In the genomic region with DNA sequence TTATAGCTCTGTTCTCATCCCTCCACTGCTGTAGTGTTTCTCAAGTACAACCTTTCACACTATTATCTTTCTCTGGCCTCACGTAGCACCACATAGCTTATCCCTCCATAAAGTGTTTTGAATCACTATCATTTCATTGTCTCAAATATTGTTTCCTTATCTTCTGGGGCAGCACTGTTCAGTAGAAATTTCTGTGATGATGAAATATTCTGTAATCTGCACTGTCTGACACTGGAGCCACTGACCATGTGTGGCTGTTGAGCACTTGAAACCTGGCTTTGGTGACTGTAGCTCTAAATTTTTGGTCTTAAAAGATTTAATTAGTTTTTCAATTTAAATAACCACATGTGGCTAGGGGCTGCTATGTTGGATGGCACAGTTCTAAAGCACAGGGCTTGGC, we compare ENCODE assay signal across 1 cellular context.
TF ChIP-seq lines count a peak whose summit lies in the region.

No MANE protein-coding gene starts in this region.

TF ChIP-seq in SK-N-SH treated with all-trans-retinoic acid at 6 μM for 48 hours, 23 proteins besides CTCF, POLR2A, EP300 and RAD21 (continued from another document):
- TF ChIP-seq, protein P1, sequence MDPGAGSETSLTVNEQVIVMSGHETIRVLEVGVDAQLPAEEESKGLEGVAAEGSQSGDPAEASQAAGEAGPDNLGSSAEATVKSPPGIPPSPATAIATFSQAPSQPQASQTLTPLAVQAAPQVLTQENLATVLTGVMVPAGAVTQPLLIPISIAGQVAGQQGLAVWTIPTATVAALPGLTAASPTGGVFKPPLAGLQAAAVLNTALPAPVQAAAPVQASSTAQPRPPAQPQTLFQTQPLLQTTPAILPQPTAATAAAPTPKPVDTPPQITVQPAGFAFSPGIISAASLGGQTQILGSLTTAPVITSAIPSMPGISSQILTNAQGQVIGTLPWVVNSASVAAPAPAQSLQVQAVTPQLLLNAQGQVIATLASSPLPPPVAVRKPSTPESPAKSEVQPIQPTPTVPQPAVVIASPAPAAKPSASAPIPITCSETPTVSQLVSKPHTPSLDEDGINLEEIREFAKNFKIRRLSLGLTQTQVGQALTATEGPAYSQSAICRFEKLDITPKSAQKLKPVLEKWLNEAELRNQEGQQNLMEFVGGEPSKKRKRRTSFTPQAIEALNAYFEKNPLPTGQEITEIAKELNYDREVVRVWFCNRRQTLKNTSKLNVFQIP (CRISPR knock-in tag; IDR thresholded peaks at IDR 0.05; ENCODE audit: borderline replicate concordance, low read depth), result no peak
- TF ChIP-seq ZNF8 (CRISPR knock-in tag; IDR thresholded peaks at IDR 0.05) (no peak), ZC3H10 (CRISPR knock-in tag; IDR thresholded peaks at IDR 0.05) (no peak), TCF4 (CRISPR knock-in tag; IDR thresholded peaks at IDR 0.05; ENCODE audit: borderline replicate concordance) (no peak), BACH2 (CRISPR knock-in tag; IDR thresholded peaks at IDR 0.05; ENCODE audit: borderline replicate concordance) (no peak), SNAI2 (CRISPR knock-in tag; IDR thresholded peaks at IDR 0.05) (no peak), ZNF565 (CRISPR knock-in tag; conservative IDR thresholded peaks at IDR 0.05; ENCODE audit: low read depth) (no peak), ZFP3 (CRISPR knock-in tag; IDR thresholded peaks at IDR 0.05) (no peak), OSR1 (CRISPR knock-in tag; IDR thresholded peaks at IDR 0.05) (no peak), CSDC2 (CRISPR knock-in tag; IDR thresholded peaks at IDR 0.05) (no peak), TOX (CRISPR knock-in tag; IDR thresholded peaks at IDR 0.05; ENCODE audit: borderline replicate concordance) (no peak)
- TF ChIP-seq, protein P2, sequence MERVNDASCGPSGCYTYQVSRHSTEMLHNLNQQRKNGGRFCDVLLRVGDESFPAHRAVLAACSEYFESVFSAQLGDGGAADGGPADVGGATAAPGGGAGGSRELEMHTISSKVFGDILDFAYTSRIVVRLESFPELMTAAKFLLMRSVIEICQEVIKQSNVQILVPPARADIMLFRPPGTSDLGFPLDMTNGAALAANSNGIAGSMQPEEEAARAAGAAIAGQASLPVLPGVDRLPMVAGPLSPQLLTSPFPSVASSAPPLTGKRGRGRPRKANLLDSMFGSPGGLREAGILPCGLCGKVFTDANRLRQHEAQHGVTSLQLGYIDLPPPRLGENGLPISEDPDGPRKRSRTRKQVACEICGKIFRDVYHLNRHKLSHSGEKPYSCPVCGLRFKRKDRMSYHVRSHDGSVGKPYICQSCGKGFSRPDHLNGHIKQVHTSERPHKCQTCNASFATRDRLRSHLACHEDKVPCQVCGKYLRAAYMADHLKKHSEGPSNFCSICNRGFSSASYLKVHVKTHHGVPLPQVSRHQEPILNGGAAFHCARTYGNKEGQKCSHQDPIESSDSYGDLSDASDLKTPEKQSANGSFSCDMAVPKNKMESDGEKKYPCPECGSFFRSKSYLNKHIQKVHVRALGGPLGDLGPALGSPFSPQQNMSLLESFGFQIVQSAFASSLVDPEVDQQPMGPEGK (CRISPR knock-in tag; IDR thresholded peaks at IDR 0.05; ENCODE audit: borderline replicate concordance), result no peak
- TF ChIP-seq, protein P3, sequence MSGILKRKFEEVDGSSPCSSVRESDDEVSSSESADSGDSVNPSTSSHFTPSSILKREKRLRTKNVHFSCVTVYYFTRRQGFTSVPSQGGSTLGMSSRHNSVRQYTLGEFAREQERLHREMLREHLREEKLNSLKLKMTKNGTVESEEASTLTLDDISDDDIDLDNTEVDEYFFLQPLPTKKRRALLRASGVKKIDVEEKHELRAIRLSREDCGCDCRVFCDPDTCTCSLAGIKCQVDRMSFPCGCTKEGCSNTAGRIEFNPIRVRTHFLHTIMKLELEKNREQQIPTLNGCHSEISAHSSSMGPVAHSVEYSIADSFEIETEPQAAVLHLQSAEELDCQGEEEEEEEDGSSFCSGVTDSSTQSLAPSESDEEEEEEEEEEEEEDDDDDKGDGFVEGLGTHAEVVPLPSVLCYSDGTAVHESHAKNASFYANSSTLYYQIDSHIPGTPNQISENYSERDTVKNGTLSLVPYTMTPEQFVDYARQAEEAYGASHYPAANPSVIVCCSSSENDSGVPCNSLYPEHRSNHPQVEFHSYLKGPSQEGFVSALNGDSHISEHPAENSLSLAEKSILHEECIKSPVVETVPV (CRISPR knock-in tag; IDR thresholded peaks at IDR 0.05), result no peak
